13 cellular contexts compared by ENCODE assay signal in the genomic region with DNA sequence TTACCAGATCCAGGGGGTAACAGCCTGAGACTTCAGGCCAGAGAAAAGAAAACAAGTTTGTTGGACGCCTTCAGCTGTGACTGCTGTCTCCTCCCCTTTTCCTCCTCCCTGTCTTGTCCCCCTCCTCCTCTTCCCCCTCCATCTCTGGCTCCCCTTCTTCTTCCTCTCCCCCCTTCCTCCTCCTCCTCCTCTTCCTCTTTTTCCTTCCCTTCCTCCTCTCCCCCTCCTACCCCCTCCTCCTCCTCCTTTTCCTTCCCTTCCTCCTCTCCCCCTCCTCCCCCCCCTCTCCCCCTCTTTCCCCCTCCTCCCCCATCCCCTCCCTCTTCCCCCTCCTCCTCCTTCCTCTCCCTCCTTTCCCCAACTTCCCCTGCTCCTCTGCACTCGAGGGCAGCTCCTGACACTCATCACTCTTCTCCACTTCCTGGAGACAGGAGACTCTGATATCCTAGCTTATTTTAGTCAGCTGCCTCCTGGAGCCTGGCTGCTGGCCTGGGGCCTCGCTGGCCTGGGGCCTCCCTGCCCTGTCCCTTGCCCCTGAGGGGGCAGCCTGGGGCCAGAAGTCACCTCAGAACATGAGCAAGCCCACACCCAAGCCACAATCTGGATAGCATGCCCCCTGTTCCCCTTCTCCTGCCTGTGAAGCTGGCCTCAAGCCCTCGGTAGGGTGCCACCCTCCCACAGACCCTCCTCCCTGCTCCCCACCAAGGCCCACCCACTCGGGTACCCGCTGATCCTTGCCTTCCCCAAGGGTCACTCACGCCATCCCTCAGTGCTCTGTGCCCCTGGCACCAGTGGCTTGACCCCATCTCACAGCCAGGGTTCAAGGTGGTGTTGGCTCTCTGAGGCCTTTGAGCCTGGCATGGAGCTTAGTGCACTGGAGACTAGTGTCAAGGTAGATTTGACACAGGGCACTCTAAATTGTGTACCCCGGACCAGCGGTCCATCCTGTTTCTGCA. TPM values are rescaled to one million over a fixed set of nuclear protein-coding genes. Genes with fewer than 3 reads are reported as not detected.
DNase-seq lines count a peak whose midpoint lies in the region; ATAC-seq and TF ChIP-seq lines count a peak whose summit lies in the region.
"Had no signal": no experiment of that assay in that cellular context is flagged by ENCODE, and none has a peak within 500 bp of the region (broad histone marks: within the 10 kb centered on the region; RNA-seq: fewer than 3 reads in every experiment).

No MANE protein-coding gene starts in this region.

- H3K27ac Mint-ChIP-seq in activated B cell treated with CpG ODN at 0.5 μM for 24 hours = no peak overlapping the region

- H3K36me3 ChIP-seq in lower lobe of right lung = no peaks in the 10 kb centered on the region
- H3K36me3 ChIP-seq in upper lobe of right lung = no peaks in the 10 kb centered on the region
- H3K36me3 ChIP-seq: ovary had no signal

- peaks cover 2% of the 10 kb centered on the region for H3K36me3 Mint-ChIP-seq in activated B cell treated with CpG ODN at 0.5 μM for 24 hours (ENCODE audit: low read depth)

- peaks cover 3% of the 10 kb centered on the region for H3K27me3 Mint-ChIP-seq in activated B cell treated with CpG ODN at 0.5 μM for 24 hours

- TF ChIP-seq CTCF in activated B cell treated with CpG ODN at 0.5 μM for 24 hours (IDR thresholded peaks at IDR 0.05) = no peak
- TF ChIP-seq CTCF in lower lobe of right lung (IDR thresholded peaks at IDR 0.05) = no peak
- no peak for TF ChIP-seq CTCF in upper lobe of right lung (IDR thresholded peaks at IDR 0.05)

- no peak overlapping the region for H3K4me3 Mint-ChIP-seq in activated B cell treated with CpG ODN at 0.5 μM for 24 hours

- H3K27me3 ChIP-seq in lower lobe of right lung (ENCODE audit: low read depth) (peaks cover 6% of the 10 kb centered on the region), upper lobe of right lung (no peaks in the 10 kb centered on the region)
- H3K27me3 ChIP-seq: ovary had no signal

- H3K9me3 Mint-ChIP-seq in activated B cell treated with CpG ODN at 0.5 μM for 24 hours = peaks cover 9% of the 10 kb centered on the region

- peaks cover 2% of the 10 kb centered on the region for H3K4me1 Mint-ChIP-seq in activated B cell treated with CpG ODN at 0.5 μM for 24 hours

- H3K4me1 ChIP-seq in lower lobe of right lung (peaks cover 4% of the 10 kb centered on the region), upper lobe of right lung (no peaks in the 10 kb centered on the region)

- ATAC-seq in activated B cell treated with CpG ODN at 0.5 μM for 24 hours (ENCODE audit: low read depth) (no peak), lower lobe of right lung (no peak), upper lobe of right lung (no peak), HG03442 (IDR thresholded peaks at IDR 0.05; ENCODE audit: unreplicated experiment) (no peak)

- CTCF ChIA-PET in activated B cell treated with CpG ODN at 0.5 μM for 24 hours (lab: Charles Lee) = no interaction called here

- POLR2A ChIA-PET in activated B cell treated with CpG ODN at 0.5 μM for 24 hours (lab: Charles Lee) = no interaction called here

- H3K27ac ChIP-seq in lower lobe of right lung (no peak overlapping the region), upper lobe of right lung (no peak overlapping the region)
- H3K27ac ChIP-seq: ovary had no signal

- intact Hi-C loops in activated B cell treated with CpG ODN at 0.5 μM for 24 hours (cut with micrococcal nuclease) (no loop called here), lower lobe of right lung (cut with DNase I) (no loop called here), upper lobe of right lung (cut with DNase I) (no loop called here)

- DNase-seq in activated T-cell treated with anti-CD3 and anti-CD28 coated beads, Interleukin-2, amount 50 U/mL, for 1 hour = peak; percentile 10
- no peak for DNase-seq in activated T-cell treated with anti-CD3 and anti-CD28 coated beads, Interleukin-2, amount 50 U/mL, for 48 hours
- DNase-seq in activated B cell treated with CpG ODN at 0.5 μM for 24 hours (peak; percentile 11), lower lobe of right lung (peak; percentile 30), upper lobe of right lung (peak; percentile 54), NCI-H146 treated with DMSO at 0.1 percent for 48 hours (lab: John Stamatoyannopoulos, UW; ENCODE audit: unreplicated experiment) (no peak)
- no peak for DNase-seq in stimulated activated CD4-positive, alpha-beta T cell treated with anti-CD3 and anti-CD28 coated beads, Interleukin-4, amount 100 ng/mL, for 1 hour
- DNase-seq: NCI-H1048 had no signal

- H3K9me3 ChIP-seq in lower lobe of right lung = peaks cover 9% of the 10 kb centered on the region
- peaks cover 10% of the 10 kb centered on the region for H3K9me3 ChIP-seq in upper lobe of right lung

- H3K4me3 ChIP-seq in lower lobe of right lung = no peak overlapping the region
- H3K4me3 ChIP-seq in upper lobe of right lung = no peak overlapping the region
- H3K4me3 ChIP-seq: lung, ovary had no signal

RNA-seq across cellular contexts. Expression of a gene that starts 12.2 kb away (rescaled TPM):
- total RNA-seq in activated B cell treated with CpG ODN at 0.5 μM for 24 hours = 0.11 and 0.37 TPM in 2 replicates
- total RNA-seq in lower lobe of right lung = 0.32 TPM
- total RNA-seq in upper lobe of right lung = 0.14 TPM
- total RNA-seq: bronchial epithelial cell had no signal

RNA-seq across cellular contexts. Expression of a gene that starts 34.1 kb away (rescaled TPM):
- total RNA-seq in activated B cell treated with CpG ODN at 0.5 μM for 24 hours (1.0 and 1.6 TPM in 2 replicates), lower lobe of right lung (not detected), upper lobe of right lung (not detected)
- total RNA-seq: bronchial epithelial cell, epithelial cell of proximal tubule, lung had no signal

RNA-seq across cellular contexts. Expression of a gene that starts 41.1 kb away (rescaled TPM):
- total RNA-seq in activated B cell treated with CpG ODN at 0.5 μM for 24 hours (118 and 122 TPM in 2 replicates), lower lobe of right lung (5.5 TPM), upper lobe of right lung (4.4 TPM)

Comparison
In these comparisons a context has a peak if more than half of its experiments do, and no peak if none do; other contexts are left out.
1. DNase-seq: peak in activated T-cell treated with anti-CD3 and anti-CD28 coated beads, Interleukin-2, amount 50 U/mL, for 1 hour (single experiment), activated B cell treated with CpG ODN at 0.5 μM for 24 hours (single experiment), lower lobe of right lung (single experiment) and upper lobe of right lung (single experiment); none in activated T-cell treated with anti-CD3 and anti-CD28 coated beads, Interleukin-2, amount 50 U/mL, for 48 hours (0 of 2), NCI-H146 treated with DMSO at 0.1 percent for 48 hours (single experiment) and stimulated activated CD4-positive, alpha-beta T cell treated with anti-CD3 and anti-CD28 coated beads, Interleukin-4, amount 100 ng/mL, for 1 hour (single experiment).
2. RNA of a gene that starts 41.1 kb away (total RNA-seq): 118 to 122 TPM in activated B cell treated with CpG ODN at 0.5 μM for 24 hours; 5.5 TPM in lower lobe of right lung (single experiment) and 4.4 TPM in upper lobe of right lung (single experiment); every median in the first group is over 10 times any median in the second.